ENCODE assay signal across 1 cellular context in the genomic region with DNA sequence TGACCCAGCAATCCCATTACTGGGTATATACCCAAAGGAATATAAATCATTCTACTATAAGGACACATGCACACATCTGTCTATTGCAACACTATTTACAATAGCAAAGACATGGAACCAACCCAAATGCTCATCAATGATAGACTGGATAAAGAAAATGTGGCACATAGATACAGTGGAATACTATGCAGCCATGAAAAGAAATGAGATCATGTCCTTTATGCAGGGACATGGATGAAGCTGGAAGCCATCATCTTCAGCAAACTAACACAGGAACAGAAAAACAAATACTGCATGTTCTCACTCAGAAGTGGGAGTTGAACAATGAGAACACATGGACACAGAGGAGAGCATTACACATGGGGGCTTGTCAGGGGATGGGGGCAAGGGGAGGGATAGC.
TF ChIP-seq lines count a peak whose summit lies in the region.

No MANE protein-coding gene starts in this region.

TF ChIP-seq in K562, 482 proteins besides CTCF, POLR2A, EP300 and RAD21:
- TF ChIP-seq RBM25 (IDR thresholded peaks at IDR 0.05; ENCODE audit: low read depth, low read length, severe bottlenecking) (peak; percentile 39), BCOR (IDR thresholded peaks at IDR 0.05) (peak; percentile 79), ZNF146 (CRISPR knock-in tag; IDR thresholded peaks at IDR 0.05; ENCODE audit: unreplicated experiment) (peak; percentile 98), KDM1A (IDR thresholded peaks at IDR 0.05) (peak; percentile 30 to 69; a peak in 2 of 4 replicates)
